In genomic region chr20:59003836-59004492, GRCh38 we compare ENCODE assay signal across 12 cellular contexts. TPM values are rescaled to one million over a fixed set of nuclear protein-coding genes. Genes with fewer than 3 reads are reported as not detected.
A peak's percentile ranks its signal among the peaks of the same experiment; 100 is the strongest.
DNase-seq lines count a peak whose midpoint lies in the region; ATAC-seq, FAIRE-seq and TF ChIP-seq lines count a peak whose summit lies in the region.
"Had no signal": no experiment of that assay in that cellular context is flagged by ENCODE, and none has a peak within 500 bp of the region (broad histone marks: within the 10 kb centered on the region; RNA-seq: fewer than 3 reads in every experiment).

No MANE protein-coding gene starts in this region.

- no peaks in the 10 kb centered on the region for H3K9me3 Mint-ChIP-seq in activated naive CD4-positive, alpha-beta T cell treated with anti-CD3 and anti-CD28 coated beads for 36 hours
- H3K9me3 Mint-ChIP-seq in activated CD8-positive, alpha-beta T cell treated with anti-CD3 and anti-CD28 coated beads for 36 hours, result no peaks in the 10 kb centered on the region

- no peak for TF ChIP-seq CTCF in activated CD8-positive, alpha-beta T cell treated with anti-CD3 and anti-CD28 coated beads for 36 hours (IDR thresholded peaks at IDR 0.05)
- TF ChIP-seq CTCF in tibial nerve (IDR thresholded peaks at IDR 0.05) (no peak), smooth muscle cell (IDR thresholded peaks at IDR 0.05; ENCODE audit: borderline replicate concordance, insufficient read depth, poor library complexity, severe bottlenecking) (no peak), D721Med (IDR thresholded peaks at IDR 0.05; ENCODE audit: insufficient read depth, missing control alignments) (no peak)

- H3F3A ChIP-seq in smooth muscle cell (ENCODE audit: low read depth), result no peaks in the 10 kb centered on the region

- H3K36me3 Mint-ChIP-seq in activated naive CD4-positive, alpha-beta T cell treated with anti-CD3 and anti-CD28 coated beads for 36 hours (ENCODE audit: low read depth), result peaks cover 2% of the 10 kb centered on the region
- H3K36me3 Mint-ChIP-seq in activated CD8-positive, alpha-beta T cell treated with anti-CD3 and anti-CD28 coated beads for 36 hours (ENCODE audit: low read depth), result peaks cover 4% of the 10 kb centered on the region

- FAIRE-seq in D721Med (lab: Jason Lieb, UNC), result no peak
- FAIRE-seq: H1, TTC549 had no signal

- H3K27ac Mint-ChIP-seq in activated naive CD4-positive, alpha-beta T cell treated with anti-CD3 and anti-CD28 coated beads for 36 hours, result no peak overlapping the region
- peak overlapping the region; percentile 60 for H3K27ac Mint-ChIP-seq in activated CD8-positive, alpha-beta T cell treated with anti-CD3 and anti-CD28 coated beads for 36 hours
- H3K27ac Mint-ChIP-seq: progenitor cell of endocrine pancreas had no signal

- DNase-seq in activated naive CD4-positive, alpha-beta T cell treated with anti-CD3 and anti-CD28 coated beads for 36 hours, result no peak
- no peak for DNase-seq in activated naive CD4-positive, alpha-beta T cell (lab: John Stamatoyannopoulos, UW)
- no peak for DNase-seq in activated CD8-positive, alpha-beta T cell treated with anti-CD3 and anti-CD28 coated beads for 36 hours
- peak; percentile 35 for DNase-seq in left kidney (ENCODE audit: low read depth, low spot score)
- no peak for DNase-seq in tibial nerve (ENCODE audit: low spot score in 2 of 2)
- no peak for DNase-seq in smooth muscle cell (lab: John Stamatoyannopoulos, UW; ENCODE audit: unreplicated experiment)
- no peak for DNase-seq in nucleus accumbens (lab: John Stamatoyannopoulos, UW)
- DNase-seq in D721Med (ENCODE audit: insufficient read length, low spot score), result no peak
- DNase-seq: NCI-H510A had no signal

- peak overlapping the region; percentile 8 for H3K4me3 Mint-ChIP-seq in activated naive CD4-positive, alpha-beta T cell treated with anti-CD3 and anti-CD28 coated beads for 36 hours
- peak overlapping the region; percentile 75 for H3K4me3 Mint-ChIP-seq in activated CD8-positive, alpha-beta T cell treated with anti-CD3 and anti-CD28 coated beads for 36 hours

- no peaks in the 10 kb centered on the region for H3K27me3 ChIP-seq in tibial nerve
- H3K27me3 ChIP-seq in smooth muscle cell (ENCODE audit: low read depth), result no peaks in the 10 kb centered on the region

- H3K9ac ChIP-seq in smooth muscle cell (ENCODE audit: low read depth), result no peak overlapping the region

- no peak overlapping the region for H3K4me2 ChIP-seq in smooth muscle cell

- POLR2A ChIA-PET in activated CD8-positive, alpha-beta T cell treated with anti-CD3 and anti-CD28 coated beads for 36 hours (lab: Charles Lee), result no interaction called here

- H3K36me3 ChIP-seq in tibial nerve (peaks cover 0 to 44% (median 9%) of the 10 kb centered on the region in 3 donors), smooth muscle cell (ENCODE audit: low read depth) (no peaks in the 10 kb centered on the region)

- H3K9me3 ChIP-seq in tibial nerve, result no peaks in the 10 kb centered on the region
- H3K9me3 ChIP-seq in smooth muscle cell (replicated peaks; ENCODE audit: low read depth), result no peaks in the 10 kb centered on the region

- H3K79me2 ChIP-seq in smooth muscle cell (ENCODE audit: low read depth), result peaks cover 18% of the 10 kb centered on the region

- 80 to 82% methylated on average over 16 of the region's 16 CpGs for WGBS in tibial nerve, 2 donors
- 97% methylated on average over 16 of the region's 16 CpGs for WGBS in smooth muscle cell (ENCODE audit: low lambda C conversion rate)

- TF ChIP-seq EP300 in tibial nerve (IDR thresholded peaks at IDR 0.05), result no peak

- CTCF ChIA-PET in activated naive CD4-positive, alpha-beta T cell treated with anti-CD3 and anti-CD28 coated beads for 36 hours (lab: Charles Lee), result no interaction called here
- CTCF ChIA-PET in activated CD8-positive, alpha-beta T cell treated with anti-CD3 and anti-CD28 coated beads for 36 hours (lab: Charles Lee), result no interaction called here

- H3K27me3 Mint-ChIP-seq in activated naive CD4-positive, alpha-beta T cell treated with anti-CD3 and anti-CD28 coated beads for 36 hours (ENCODE audit: low read depth), result no peaks in the 10 kb centered on the region
- H3K27me3 Mint-ChIP-seq in activated CD8-positive, alpha-beta T cell treated with anti-CD3 and anti-CD28 coated beads for 36 hours, result no peaks in the 10 kb centered on the region

- intact Hi-C loops in activated naive CD4-positive, alpha-beta T cell treated with anti-CD3 and anti-CD28 coated beads for 36 hours (cut with micrococcal nuclease), result loop anchor here (2.0 kb wide), 1 partner anchor 23 kb away; the partner anchor contains the start of gene NELFCD
- intact Hi-C loops in activated CD8-positive, alpha-beta T cell treated with anti-CD3 and anti-CD28 coated beads for 36 hours (cut with micrococcal nuclease), result no loop called here

- ATAC-seq in activated CD8-positive, alpha-beta T cell treated with anti-CD3 and anti-CD28 coated beads for 36 hours, result no peak

- H3K4me1 Mint-ChIP-seq in activated naive CD4-positive, alpha-beta T cell treated with anti-CD3 and anti-CD28 coated beads for 36 hours (ENCODE audit: low read depth), result peaks cover 25% of the 10 kb centered on the region
- H3K4me1 Mint-ChIP-seq in activated CD8-positive, alpha-beta T cell treated with anti-CD3 and anti-CD28 coated beads for 36 hours (ENCODE audit: low read depth), result peaks cover 28% of the 10 kb centered on the region

- H4K20me1 ChIP-seq in smooth muscle cell (ENCODE audit: low read depth), result peaks cover 8% of the 10 kb centered on the region

- H3K27ac ChIP-seq in tibial nerve, result peak overlapping the region in 3 of 4 donors; percentile 50 to 96 (median 89)
- H3K27ac ChIP-seq in smooth muscle cell (ENCODE audit: low read depth), result no peak overlapping the region

- H2AFZ ChIP-seq in smooth muscle cell (ENCODE audit: low read depth), result no peak overlapping the region

- H3K4me3 ChIP-seq in tibial nerve (peak overlapping the region in 2 of 4 donors; percentile 73 to 89), smooth muscle cell (no peak overlapping the region)

- H3K4me1 ChIP-seq in tibial nerve, result peaks cover 0 to 46% (median 33%) of the 10 kb centered on the region in 4 donors
- peaks cover 11% of the 10 kb centered on the region for H3K4me1 ChIP-seq in smooth muscle cell (ENCODE audit: low read depth)

- no peak for TF ChIP-seq POLR2A in tibial nerve (IDR thresholded peaks at IDR 0.05)

RNA-seq across cellular contexts. Expression of gene CTSZ, which starts 3.1 kb away (rescaled TPM):
- 10 to 100 TPM; 17.3 to 17.9 TPM for total RNA-seq in activated naive CD4-positive, alpha-beta T cell treated with anti-CD3 and anti-CD28 coated beads for 36 hours
- total RNA-seq in activated CD8-positive, alpha-beta T cell treated with anti-CD3 and anti-CD28 coated beads for 36 hours, result 10 to 100 TPM; 17.9 to 18.4 TPM
- total RNA-seq in tibial nerve, result 100 to 1,000 TPM in 2 of 4 donors, 10 to 100 TPM in 2; 83.5 to 145 (median 105) TPM
- total RNA-seq in smooth muscle cell, result 151 and 171 TPM in 2 replicates
- polyA plus RNA-seq in smooth muscle cell, result 9.4 and 12.7 TPM in 2 replicates

RNA-seq across cellular contexts. Expression of gene TUBB1, which starts 15.3 kb away (rescaled TPM):
- total RNA-seq in activated naive CD4-positive, alpha-beta T cell treated with anti-CD3 and anti-CD28 coated beads for 36 hours, result not detected
- total RNA-seq in activated CD8-positive, alpha-beta T cell treated with anti-CD3 and anti-CD28 coated beads for 36 hours, result not detected
- under 1 TPM in 3 of 4 donors, not detected in 1; 0.21 to 0.60 (median 0.59) TPM for total RNA-seq in tibial nerve
- 0.40 and 0.67 TPM in 2 replicates for total RNA-seq in smooth muscle cell
- polyA plus RNA-seq in smooth muscle cell, result not detected in 2 replicates
- total RNA-seq: H1 had no signal
- polyA plus RNA-seq: H1 had no signal

RNA-seq across cellular contexts. Expression of gene NELFCD, which starts 22.9 kb away (rescaled TPM):
- total RNA-seq in activated naive CD4-positive, alpha-beta T cell treated with anti-CD3 and anti-CD28 coated beads for 36 hours, result 100 to 1,000 TPM; 102 to 103 TPM
- total RNA-seq in activated CD8-positive, alpha-beta T cell treated with anti-CD3 and anti-CD28 coated beads for 36 hours, result 100 to 1,000 TPM; 106 to 120 TPM
- total RNA-seq in tibial nerve (10 to 100 TPM; 54.2 to 72.9 (median 56.8) TPM), smooth muscle cell (25.4 and 27.6 TPM in 2 replicates)
- 40.3 and 44.9 TPM in 2 replicates for polyA plus RNA-seq in smooth muscle cell

RNA-seq across cellular contexts. Expression of gene ATP5F1E, which starts 28.2 kb away (rescaled TPM):
- total RNA-seq in activated naive CD4-positive, alpha-beta T cell treated with anti-CD3 and anti-CD28 coated beads for 36 hours, result 10 to 100 TPM; 74.5 to 86.3 TPM
- total RNA-seq in activated CD8-positive, alpha-beta T cell treated with anti-CD3 and anti-CD28 coated beads for 36 hours, result 10 to 100 TPM; 67.4 to 68.8 TPM
- total RNA-seq in tibial nerve (10 to 100 TPM; 15.1 to 35.2 (median 27.7) TPM), smooth muscle cell (48.1 and 48.6 TPM in 2 replicates)
- 265 and 280 TPM in 2 replicates for polyA plus RNA-seq in smooth muscle cell

RNA-seq across cellular contexts. Expression of gene PRELID3B, which starts 38.6 kb away (rescaled TPM):
- 100 to 1,000 TPM; 170 to 180 TPM for total RNA-seq in activated naive CD4-positive, alpha-beta T cell treated with anti-CD3 and anti-CD28 coated beads for 36 hours
- 100 to 1,000 TPM; 140 to 145 TPM for total RNA-seq in activated CD8-positive, alpha-beta T cell treated with anti-CD3 and anti-CD28 coated beads for 36 hours
- 10 to 100 TPM; 19.2 to 34.5 (median 23.1) TPM for total RNA-seq in tibial nerve
- 39.1 and 44.9 TPM in 2 replicates for total RNA-seq in smooth muscle cell
- polyA plus RNA-seq in smooth muscle cell, result 20.9 and 25.8 TPM in 2 replicates
